25 cellular contexts compared by ENCODE assay signal in the genomic region with DNA sequence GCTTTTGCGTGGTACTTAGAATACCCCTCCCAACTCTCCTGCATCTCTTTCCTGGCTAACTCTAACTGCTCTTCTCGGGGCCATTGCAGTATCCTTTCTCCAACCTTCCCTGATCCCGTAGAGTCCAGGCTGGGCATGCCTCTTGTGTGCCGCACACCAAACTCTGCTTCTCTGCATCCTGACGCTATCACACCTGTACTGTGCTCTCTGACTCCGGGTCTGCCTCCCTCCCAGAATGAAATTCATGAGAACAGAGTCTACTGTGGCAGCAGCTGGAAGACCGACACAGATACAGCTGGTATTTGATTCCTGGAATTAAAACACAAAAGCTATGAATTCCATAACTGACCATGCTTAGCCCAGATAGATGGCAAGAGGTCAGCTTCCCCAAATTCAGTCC.
"Had no signal": no experiment of that assay in that cellular context is flagged by ENCODE, and none has a peak within 500 bp of the region (broad histone marks: within the 10 kb centered on the region; RNA-seq: fewer than 3 reads in every experiment).

No MANE protein-coding gene starts in this region.

- H3K27me3 ChIP-seq: colonic mucosa, gastrocnemius medialis had no signal

- H3K36me3 Mint-ChIP-seq: mesothelial cell of epicardium, naive B cell had no signal

- H3K27ac ChIP-seq: colonic mucosa, epithelial cell of prostate, esophagus squamous epithelium, gastrocnemius medialis, heart right ventricle, left lung, lower lobe of right lung had no signal

- H3K27ac Mint-ChIP-seq: dendritic cell treated with granulocyte-macrophage colony-stimulating factor and Interleukin-4, amounts not matched to agents 40 ng/mL and 50 ng/mL, for 4 days; effector memory CD8-positive, alpha-beta T cell; endodermal cell; mesothelial cell of epicardium; naive B cell had no signal

- ATAC-seq: effector memory CD8-positive, alpha-beta T cell; esophagus mucosa; gastrocnemius medialis; heart right ventricle; left cardiac atrium; left lung; left ventricle myocardium superior; lower lobe of right lung; mucosa of descending colon had no signal

- H3K4me1 Mint-ChIP-seq: endodermal cell, mesothelial cell of epicardium, naive B cell had no signal

- H3K9me3 Mint-ChIP-seq: dendritic cell treated with granulocyte-macrophage colony-stimulating factor and Interleukin-4, amounts not matched to agents 40 ng/mL and 50 ng/mL, for 4 days; effector memory CD8-positive, alpha-beta T cell; endodermal cell had no signal

- DNase-seq: colonic mucosa; cortex of kidney; effector CD8-positive, alpha-beta T cell; effector memory CD8-positive, alpha-beta T cell; endodermal cell; erythroblast; esophagus squamous epithelium; foreskin fibroblast; foreskin melanocyte; gastrocnemius medialis; glutamatergic neuron; head of caudate nucleus; heart right ventricle; hippocampal formation; left cardiac atrium; left lung; left ventricle myocardium superior; lower lobe of right lung; mesenchymal stem cell; mucosa of descending colon; naive B cell had no signal

- H3K4me3 Mint-ChIP-seq: dendritic cell treated with granulocyte-macrophage colony-stimulating factor and Interleukin-4, amounts not matched to agents 40 ng/mL and 50 ng/mL, for 4 days; effector memory CD8-positive, alpha-beta T cell; endodermal cell; mesothelial cell of epicardium; naive B cell had no signal

- H3K36me3 ChIP-seq: colonic mucosa, esophagus squamous epithelium, gastrocnemius medialis, heart right ventricle, left lung, lower lobe of right lung had no signal

- H3K4me3 ChIP-seq: colonic mucosa, esophagus squamous epithelium, gastrocnemius medialis, heart right ventricle, left lung, lower lobe of right lung, mucosa of descending colon had no signal

- H3K9me3 ChIP-seq: colonic mucosa, esophagus squamous epithelium, gastrocnemius medialis, left lung, lower lobe of right lung, mucosa of descending colon had no signal

- H3K4me1 ChIP-seq: colonic mucosa, esophagus squamous epithelium, gastrocnemius medialis, heart right ventricle, left lung, lower lobe of right lung had no signal
